ENCODE assay signal across 8 cellular contexts in genomic region chr1:36134805-36135339, GRCh38. TPM values are rescaled to one million over a fixed set of nuclear protein-coding genes. Genes with fewer than 3 reads are reported as not detected.
DNase-seq lines count a peak whose midpoint lies in the region; ATAC-seq and TF ChIP-seq lines count a peak whose summit lies in the region.

No MANE protein-coding gene starts in this region.

- no peaks in the 10 kb centered on the region for H3K79me2 ChIP-seq in mesendoderm (ENCODE audit: control insufficient read depth, insufficient read depth, low read length)

- no peak overlapping the region for H2AK5ac ChIP-seq in mesendoderm (ENCODE audit: low read length)

- H3K4me1 ChIP-seq in endodermal cell (ENCODE audit: control insufficient read depth, insufficient read depth, low read length) = no peaks in the 10 kb centered on the region
- H3K4me1 ChIP-seq in mesendoderm (ENCODE audit: control insufficient read depth, low read depth, low read length) = no peaks in the 10 kb centered on the region
- peaks cover 18 to 29% (median 25%) of the 10 kb centered on the region in 4 donors for H3K4me1 ChIP-seq in upper lobe of left lung

- H3K27me3 Mint-ChIP-seq in endodermal cell (ENCODE audit: insufficient read depth) = no peaks in the 10 kb centered on the region
- H3K27me3 Mint-ChIP-seq in activated T-helper 1 cell treated with anti-CD3 and anti-CD28 coated beads, Interleukin-12 subunit alpha, Interleukin-12 subunit beta, Interleukin-2, Interleukin-4 antibody, amounts not matched to agents 30 ng/mL and 10 ng/mL and 1 ng/mL, durations not matched to agents 14 hours and 24 hours and 36 hours (ENCODE audit: insufficient read depth) = no peaks in the 10 kb centered on the region

- H3K23ac ChIP-seq in mesendoderm (ENCODE audit: low read length) = no peak overlapping the region

- TF ChIP-seq CTCF in endodermal cell (conservative IDR thresholded peaks at IDR 0.05) = peak; percentile 96
- peak; percentile 53 to 69 (median 60) for TF ChIP-seq CTCF in upper lobe of left lung (IDR thresholded peaks at IDR 0.05)

- TF ChIP-seq EP300 in upper lobe of left lung (IDR thresholded peaks at IDR 0.05) = no peak

- no peak overlapping the region for H2BK15ac ChIP-seq in mesendoderm (replicated peaks; ENCODE audit: low read depth)

- DNase-seq in DMS114 treated with DMSO at 0.1 percent for 48 hours (lab: John Stamatoyannopoulos, UW; ENCODE audit: unreplicated experiment) (peak; percentile 57), HPDE6-E6E7 (ENCODE audit: extremely low spot score) (peak; percentile 93), SW480 (ENCODE audit: low spot score) (peak; percentile 40), endodermal cell (peak; percentile 95), mesendoderm (peak; percentile 90), upper lobe of left lung (peak in 1 of 2 donors; percentile 48)
- DNase-seq in activated T-helper 1 cell treated with anti-CD3 and anti-CD28 coated beads, Interleukin-12 subunit alpha, Interleukin-12 subunit beta, Interleukin-2, Interleukin-4 antibody, amounts not matched to agents 30 ng/mL and 10 ng/mL and 1 ng/mL, durations not matched to agents 14 hours and 24 hours and 36 hours (ENCODE audit: low spot score) = no peak

- H3K4me3 Mint-ChIP-seq in endodermal cell = no peak overlapping the region
- H3K4me3 Mint-ChIP-seq in activated T-helper 1 cell treated with anti-CD3 and anti-CD28 coated beads, Interleukin-12 subunit alpha, Interleukin-12 subunit beta, Interleukin-2, Interleukin-4 antibody, amounts not matched to agents 30 ng/mL and 10 ng/mL and 1 ng/mL, durations not matched to agents 14 hours and 24 hours and 36 hours = no peak overlapping the region

- H4K8ac ChIP-seq in mesendoderm (ENCODE audit: low read depth, low read length) = no peak overlapping the region

- H3K79me1 ChIP-seq in mesendoderm (ENCODE audit: low read length) = no peaks in the 10 kb centered on the region

- H3K4me1 Mint-ChIP-seq in endodermal cell = no peaks in the 10 kb centered on the region
- H3K4me1 Mint-ChIP-seq in activated T-helper 1 cell treated with anti-CD3 and anti-CD28 coated beads, Interleukin-12 subunit alpha, Interleukin-12 subunit beta, Interleukin-2, Interleukin-4 antibody, amounts not matched to agents 30 ng/mL and 10 ng/mL and 1 ng/mL, durations not matched to agents 14 hours and 24 hours and 36 hours (ENCODE audit: low read depth) = peaks cover under 1% of the 10 kb centered on the region

- H3K9me3 Mint-ChIP-seq in endodermal cell = no peaks in the 10 kb centered on the region
- no peaks in the 10 kb centered on the region for H3K9me3 Mint-ChIP-seq in activated T-helper 1 cell treated with anti-CD3 and anti-CD28 coated beads, Interleukin-12 subunit alpha, Interleukin-12 subunit beta, Interleukin-2, Interleukin-4 antibody, amounts not matched to agents 30 ng/mL and 10 ng/mL and 1 ng/mL, durations not matched to agents 14 hours and 24 hours and 36 hours

- no peak for TF ChIP-seq POLR2A in upper lobe of left lung (IDR thresholded peaks at IDR 0.05)

- no peak overlapping the region for H3K18ac ChIP-seq in mesendoderm (ENCODE audit: low read length)

- H3K36me3 ChIP-seq in endodermal cell (ENCODE audit: control insufficient read depth, insufficient read depth, low read length) (peaks cover 30% of the 10 kb centered on the region), mesendoderm (ENCODE audit: control insufficient read depth, insufficient read depth, low read length) (peaks cover 6% of the 10 kb centered on the region), upper lobe of left lung (peaks cover 10 to 39% (median 31%) of the 10 kb centered on the region in 4 donors)

- peaks cover 17% of the 10 kb centered on the region for H3K36me3 Mint-ChIP-seq in endodermal cell (ENCODE audit: low read depth)
- H3K36me3 Mint-ChIP-seq in activated T-helper 1 cell treated with anti-CD3 and anti-CD28 coated beads, Interleukin-12 subunit alpha, Interleukin-12 subunit beta, Interleukin-2, Interleukin-4 antibody, amounts not matched to agents 30 ng/mL and 10 ng/mL and 1 ng/mL, durations not matched to agents 14 hours and 24 hours and 36 hours (ENCODE audit: low read depth) = peaks cover 10% of the 10 kb centered on the region

- no peak overlapping the region for H3K4me2 ChIP-seq in mesendoderm (ENCODE audit: low read length)

- no peaks in the 10 kb centered on the region for H3K9me3 ChIP-seq in endodermal cell (ENCODE audit: control insufficient read depth, low read length)
- no peaks in the 10 kb centered on the region for H3K9me3 ChIP-seq in upper lobe of left lung

- H3K9ac ChIP-seq in endodermal cell (ENCODE audit: extremely low read depth, low read length, poor library complexity, severe bottlenecking) = no peak overlapping the region
- no peak overlapping the region for H3K9ac ChIP-seq in mesendoderm (ENCODE audit: low read length)

- no peak overlapping the region for H3K4ac ChIP-seq in mesendoderm (ENCODE audit: low read depth, low read length)

- no peak overlapping the region for H2BK120ac ChIP-seq in mesendoderm (ENCODE audit: low read depth, low read length)

- intact Hi-C loops in activated T-helper 1 cell treated with anti-CD3 and anti-CD28 coated beads, Interleukin-12 subunit alpha, Interleukin-12 subunit beta, Interleukin-2, Interleukin-4 antibody, amounts not matched to agents 30 ng/mL and 10 ng/mL and 1 ng/mL, durations not matched to agents 14 hours and 24 hours and 36 hours (cut with micrococcal nuclease) = loop anchor here (1.0 kb wide), 1 partner anchor 36 kb away; no protein-coding TSS in a partner anchor

- H2BK5ac ChIP-seq in mesendoderm (ENCODE audit: low read length) = no peak overlapping the region

- WGBS in endodermal cell (ENCODE audit: insufficient coverage in 1 of 2, insufficient read length in 1 of 2), 2 experiments = 25 to 52% methylated on average over 2 to 3 of the region's 3 CpGs
- no CpG with 5 or more reads among the region's 3 CpGs for WGBS in mesendoderm (ENCODE audit: extremely low coverage, insufficient coverage, low lambda C conversion rate)
- WGBS in upper lobe of left lung, 2 donors = 20 to 38% methylated on average over 3 of the region's 3 CpGs

- H4K5ac ChIP-seq in mesendoderm (ENCODE audit: low read length) = no peak overlapping the region

- no peaks in the 10 kb centered on the region for H3K27me3 ChIP-seq in endodermal cell (ENCODE audit: control insufficient read depth, insufficient read depth, low read length, poor library complexity, severe bottlenecking)
- no peaks in the 10 kb centered on the region for H3K27me3 ChIP-seq in mesendoderm (ENCODE audit: insufficient read depth, low read length, poor library complexity)
- H3K27me3 ChIP-seq in upper lobe of left lung = no peaks in the 10 kb centered on the region

- no peak overlapping the region for H3K4me3 ChIP-seq in endodermal cell (ENCODE audit: low read length)
- H3K4me3 ChIP-seq in mesendoderm (ENCODE audit: low read length) = no peak overlapping the region
- no peak overlapping the region for H3K4me3 ChIP-seq in upper lobe of left lung

- no peak overlapping the region for H3K56ac ChIP-seq in mesendoderm (ENCODE audit: low read length)

- peak; percentile 65 to 86 for ATAC-seq in upper lobe of left lung (ENCODE audit: low FRiP score in 2 of 2)
- ATAC-seq in HG03108 (IDR thresholded peaks at IDR 0.05; ENCODE audit: unreplicated experiment) = no peak

- peak overlapping the region; percentile 44 for H3K27ac Mint-ChIP-seq in endodermal cell
- H3K27ac Mint-ChIP-seq in activated T-helper 1 cell treated with anti-CD3 and anti-CD28 coated beads, Interleukin-12 subunit alpha, Interleukin-12 subunit beta, Interleukin-2, Interleukin-4 antibody, amounts not matched to agents 30 ng/mL and 10 ng/mL and 1 ng/mL, durations not matched to agents 14 hours and 24 hours and 36 hours = no peak overlapping the region

- H3K27ac ChIP-seq in endodermal cell (ENCODE audit: low read depth, low read length) (no peak overlapping the region), mesendoderm (ENCODE audit: low read depth, low read length) (no peak overlapping the region), upper lobe of left lung (peak overlapping the region in 3 of 4 donors; percentile 10 to 76 (median 21))

RNA-seq across cellular contexts. Expression of gene COL8A2, which starts 9.8 kb away (rescaled TPM):
- under 1 TPM; 0.18 to 0.40 TPM for total RNA-seq in endodermal cell
- 1.7 TPM for polyA plus RNA-seq in endodermal cell (2013, experiment 1 of 2)
- 1.7 TPM for polyA plus RNA-seq in endodermal cell (2013, experiment 2 of 2)
- 0.49 TPM for polyA plus RNA-seq in mesendoderm (2013, experiment 1 of 2)
- 0.50 TPM for polyA plus RNA-seq in mesendoderm (2013, experiment 2 of 2)
- total RNA-seq in upper lobe of left lung = 10 to 100 TPM in 3 of 6 donors, 1 to 10 TPM in 3; 2.5 to 20.8 (median 11.4) TPM
- total RNA-seq in activated T-helper 1 cell treated with anti-CD3 and anti-CD28 coated beads, Interleukin-12 subunit alpha, Interleukin-12 subunit beta, Interleukin-2, Interleukin-4 antibody, amounts not matched to agents 30 ng/mL and 10 ng/mL and 1 ng/mL, durations not matched to agents 14 hours and 24 hours and 36 hours = 0.08 TPM in 1 of 2 replicates, not detected in the other

RNA-seq across cellular contexts. Expression of gene TRAPPC3, which starts 14.4 kb away (rescaled TPM):
- total RNA-seq in endodermal cell (10 to 100 TPM; 61.5 to 79.9 TPM), upper lobe of left lung (100 to 1,000 TPM in 2 of 6 donors, 10 to 100 TPM in 4; 65.8 to 120 (median 75.5) TPM)
- 69.1 TPM for polyA plus RNA-seq in endodermal cell (2013, experiment 1 of 2)
- 71.4 TPM for polyA plus RNA-seq in endodermal cell (2013, experiment 2 of 2)
- 40.2 TPM for polyA plus RNA-seq in mesendoderm (2013, experiment 1 of 2)
- polyA plus RNA-seq in mesendoderm (2013, experiment 2 of 2) = 41.3 TPM
- total RNA-seq in activated T-helper 1 cell treated with anti-CD3 and anti-CD28 coated beads, Interleukin-12 subunit alpha, Interleukin-12 subunit beta, Interleukin-2, Interleukin-4 antibody, amounts not matched to agents 30 ng/mL and 10 ng/mL and 1 ng/mL, durations not matched to agents 14 hours and 24 hours and 36 hours = 74.2 and 74.4 TPM in 2 replicates

RNA-seq across cellular contexts. Expression of gene MAP7D1, which starts 21.1 kb away (rescaled TPM):
- 100 to 1,000 TPM; 119 to 120 TPM for total RNA-seq in endodermal cell
- polyA plus RNA-seq in endodermal cell (2013, experiment 1 of 2) = 121 TPM
- 114 TPM for polyA plus RNA-seq in endodermal cell (2013, experiment 2 of 2)
- 38.9 TPM for polyA plus RNA-seq in mesendoderm (2013, experiment 1 of 2)
- polyA plus RNA-seq in mesendoderm (2013, experiment 2 of 2) = 40.0 TPM
- total RNA-seq in upper lobe of left lung = 100 to 1,000 TPM; 129 to 290 (median 153) TPM
- total RNA-seq in activated T-helper 1 cell treated with anti-CD3 and anti-CD28 coated beads, Interleukin-12 subunit alpha, Interleukin-12 subunit beta, Interleukin-2, Interleukin-4 antibody, amounts not matched to agents 30 ng/mL and 10 ng/mL and 1 ng/mL, durations not matched to agents 14 hours and 24 hours and 36 hours = 167 and 169 TPM in 2 replicates

RNA-seq across cellular contexts. Expression of gene ADPRS, which starts 46.2 kb away (rescaled TPM):
- total RNA-seq in endodermal cell (10 to 100 TPM; 22.1 to 25.3 TPM), upper lobe of left lung (10 to 100 TPM; 29.3 to 60.0 (median 45.8) TPM)
- 25.0 TPM for polyA plus RNA-seq in endodermal cell (2013, experiment 1 of 2)
- 24.8 TPM for polyA plus RNA-seq in endodermal cell (2013, experiment 2 of 2)
- polyA plus RNA-seq in mesendoderm (2013, experiment 1 of 2) = 16.8 TPM
- polyA plus RNA-seq in mesendoderm (2013, experiment 2 of 2) = 16.1 TPM
- total RNA-seq in activated T-helper 1 cell treated with anti-CD3 and anti-CD28 coated beads, Interleukin-12 subunit alpha, Interleukin-12 subunit beta, Interleukin-2, Interleukin-4 antibody, amounts not matched to agents 30 ng/mL and 10 ng/mL and 1 ng/mL, durations not matched to agents 14 hours and 24 hours and 36 hours = 32.6 and 33.6 TPM in 2 replicates

RNA-seq across cellular contexts. Expression of gene TEKT2, which starts 51.0 kb away (rescaled TPM):
- total RNA-seq in endodermal cell (1 to 10 TPM; 5.6 to 9.5 TPM), upper lobe of left lung (10 to 100 TPM in 2 of 6 donors, 1 to 10 TPM in 3, under 1 TPM in 1; 0.69 to 24.3 (median 8.1) TPM)
- polyA plus RNA-seq in endodermal cell (2013, experiment 1 of 2) = 12.0 TPM
- polyA plus RNA-seq in endodermal cell (2013, experiment 2 of 2) = 11.0 TPM
- 0.25 TPM for polyA plus RNA-seq in mesendoderm (2013, experiment 1 of 2)
- 0.25 TPM for polyA plus RNA-seq in mesendoderm (2013, experiment 2 of 2)
- total RNA-seq in activated T-helper 1 cell treated with anti-CD3 and anti-CD28 coated beads, Interleukin-12 subunit alpha, Interleukin-12 subunit beta, Interleukin-2, Interleukin-4 antibody, amounts not matched to agents 30 ng/mL and 10 ng/mL and 1 ng/mL, durations not matched to agents 14 hours and 24 hours and 36 hours = 0.16 and 0.27 TPM in 2 replicates

Comparison
In these comparisons a context has a peak if more than half of its experiments do, and no peak if none do; other contexts are left out.
1. H3K27ac ChIP-seq: peak in upper lobe of left lung (3 of 4); none in endodermal cell (single experiment) and mesendoderm (single experiment).